ENCODE assay signal across 28 cellular contexts in genomic region chr22:17788528-17789378, GRCh38. TPM values are rescaled to one million over a fixed set of nuclear protein-coding genes. Genes with fewer than 3 reads are reported as not detected.
A peak's percentile ranks its signal among the peaks of the same experiment; 100 is the strongest.
DNase-seq lines count a peak whose midpoint lies in the region; ATAC-seq and TF ChIP-seq lines count a peak whose summit lies in the region.
"Had no signal": no experiment of that assay in that cellular context is flagged by ENCODE, and none has a peak within 500 bp of the region (broad histone marks: within the 10 kb centered on the region; RNA-seq: fewer than 3 reads in every experiment).

No MANE protein-coding gene starts in this region.

- TF ChIP-seq RAD21 in neural cell (conservative IDR thresholded peaks at IDR 0.05), result no peak

- dilution Hi-C loops in mammary epithelial cell (cut with HindIII; ENCODE audit: low sequenced_read_pairs), result no loop called here

- H3K27me3 ChIP-seq in AG04450 (ENCODE audit: control insufficient read depth, insufficient read depth, low read length) (no peaks in the 10 kb centered on the region), H7 (ENCODE audit: control insufficient read depth, insufficient read depth, low read length) (no peaks in the 10 kb centered on the region), neural cell (ENCODE audit: insufficient read depth, low read depth, low read length) (no peaks in the 10 kb centered on the region), mammary epithelial cell (ENCODE audit: insufficient read depth, low read length) (no peaks in the 10 kb centered on the region)
- H3K27me3 ChIP-seq: colonic mucosa, heart left ventricle, MG63, testis had no signal

- no peaks in the 10 kb centered on the region for H3K9me3 ChIP-seq in AG04450 (ENCODE audit: control insufficient read depth, insufficient read depth, low read length)
- H3K9me3 ChIP-seq in neural cell (ENCODE audit: low read length), result no peaks in the 10 kb centered on the region
- H3K9me3 ChIP-seq in mammary epithelial cell (replicated peaks; ENCODE audit: insufficient read depth, low read length), result no peaks in the 10 kb centered on the region
- H3K9me3 ChIP-seq: colonic mucosa, heart left ventricle, MG63, testis had no signal

- no peak for ATAC-seq in natural killer cell treated with Interleukin-12 subunit alpha and Interleukin-12 subunit beta and Interleukin-15 and Interleukin-18, amount 100 ng/mL, for 72 hours
- no peak for ATAC-seq in GM18861 (IDR thresholded peaks at IDR 0.05; ENCODE audit: unreplicated experiment)
- ATAC-seq: GM12878; heart left ventricle; sciatic nerve; stimulated activated effector memory CD8-positive, alpha-beta T cell treated with anti-CD3 and anti-CD28 coated beads, Interleukin-12 subunit alpha, Interleukin-12 subunit beta, amount 100 ng/mL, for 72 hours had no signal

- no peaks in the 10 kb centered on the region for H3F3A ChIP-seq in neural cell (ENCODE audit: insufficient read depth, low read length, poor library complexity, severe bottlenecking)

- in situ Hi-C loops in astrocyte of the spinal cord (cut with HindIII; ENCODE audit: low sequenced_read_pairs) (no loop called here), mammary epithelial cell (cut with MboI; ENCODE audit: low sequenced_read_pairs in 2 of 2) (no loop called here)

- CTCF ChIA-PET in AG04450 (lab: Charles Lee), result interaction anchor here (1.3 kb wide), 1 partner anchor 230 kb away, joined by 3 read pairs; no protein-coding TSS in a partner anchor
- CTCF ChIA-PET in mammary epithelial cell (lab: Charles Lee; ENCODE audit: low non-redundant PET), result no interaction called here

- no peaks in the 10 kb centered on the region for H3K9me3 Mint-ChIP-seq in natural killer cell treated with Interleukin-12 subunit alpha and Interleukin-12 subunit beta and Interleukin-15 and Interleukin-18, amount 100 ng/mL, for 72 hours
- H3K9me3 Mint-ChIP-seq: CD4-positive, CD25-positive, alpha-beta regulatory T cell; effector memory CD8-positive, alpha-beta T cell; neural crest cell; stimulated activated effector memory CD8-positive, alpha-beta T cell treated with anti-CD3 and anti-CD28 coated beads, Interleukin-12 subunit alpha, Interleukin-12 subunit beta, amount 100 ng/mL, for 72 hours; T-helper 1 cell treated with Interleukin-12 subunit alpha and Interleukin-12 subunit beta and Interleukin-4 antibody, amounts not matched to agents 30 μg/mL and 1 μg/mL, for 36 hours had no signal

- H3K36me3 ChIP-seq in H7 (replicated peaks; ENCODE audit: control insufficient read depth, insufficient read depth, low read length), result no peaks in the 10 kb centered on the region
- no peaks in the 10 kb centered on the region for H3K36me3 ChIP-seq in neural cell (ENCODE audit: insufficient read depth, low read length)
- no peaks in the 10 kb centered on the region for H3K36me3 ChIP-seq in mammary epithelial cell (ENCODE audit: insufficient read depth, low read length)
- H3K36me3 ChIP-seq: colonic mucosa had no signal

- 93% methylated on average over 27 of the region's 32 CpGs for WGBS in mammary epithelial cell (ENCODE audit: low coverage, missing lambda C conversion rate)

- intact Hi-C loops in mammary epithelial cell (cut with micrococcal nuclease), result loop anchor here (5.0 kb wide), 1 partner anchor 711 kb away; no protein-coding TSS in a partner anchor

- no peaks in the 10 kb centered on the region for H3K27me3 Mint-ChIP-seq in natural killer cell treated with Interleukin-12 subunit alpha and Interleukin-12 subunit beta and Interleukin-15 and Interleukin-18, amount 100 ng/mL, for 72 hours
- H3K27me3 Mint-ChIP-seq: CD4-positive, CD25-positive, alpha-beta regulatory T cell; effector memory CD8-positive, alpha-beta T cell had no signal

- H3K79me2 ChIP-seq in neural cell (replicated peaks; ENCODE audit: insufficient read depth, low read length) (no peaks in the 10 kb centered on the region), mammary epithelial cell (ENCODE audit: insufficient read depth, low read length) (no peaks in the 10 kb centered on the region)

- no peaks in the 10 kb centered on the region for H4K20me1 ChIP-seq in neural cell (ENCODE audit: insufficient read depth)
- no peaks in the 10 kb centered on the region for H4K20me1 ChIP-seq in mammary epithelial cell (ENCODE audit: insufficient read depth, low read length)

- H3K4me1 Mint-ChIP-seq in natural killer cell treated with Interleukin-12 subunit alpha and Interleukin-12 subunit beta and Interleukin-15 and Interleukin-18, amount 100 ng/mL, for 72 hours (ENCODE audit: low read depth in 2 of 2), result peaks cover 0 to 3% of the 10 kb centered on the region in 2 donors
- H3K4me1 Mint-ChIP-seq: CD4-positive, CD25-positive, alpha-beta regulatory T cell; stimulated activated effector memory CD8-positive, alpha-beta T cell treated with anti-CD3 and anti-CD28 coated beads, Interleukin-12 subunit alpha, Interleukin-12 subunit beta, amount 100 ng/mL, for 72 hours had no signal

- H3K9ac ChIP-seq in neural cell (ENCODE audit: low read length), result no peak overlapping the region
- no peak overlapping the region for H3K9ac ChIP-seq in mammary epithelial cell (ENCODE audit: insufficient read depth, low read length)

- H3K4me1 ChIP-seq in mammary epithelial cell (ENCODE audit: insufficient read depth, low read length), result peaks cover 16% of the 10 kb centered on the region
- H3K4me1 ChIP-seq: colonic mucosa, testis had no signal

- H3K9me2 ChIP-seq in neural cell (ENCODE audit: insufficient read depth, low read length), result no peaks in the 10 kb centered on the region

- no TSS peak for BruUV-seq in mammary epithelial cell (replicated peaks; lab: Mats Ljungman, UMichigan)

- H3K36me3 Mint-ChIP-seq in natural killer cell treated with Interleukin-12 subunit alpha and Interleukin-12 subunit beta and Interleukin-15 and Interleukin-18, amount 100 ng/mL, for 72 hours, result no peaks in the 10 kb centered on the region

- POLR2A ChIA-PET in AG04450 (lab: Yijun Ruan, JAX), result no interaction called here

- TF ChIP-seq CTCF in AG04450 (IDR thresholded peaks at IDR 0.05; ENCODE audit: low read depth, low read length), result 0 out of 2 replicates have a peak, but pooled peaks have one; percentile 2
- TF ChIP-seq CTCF in astrocyte of the spinal cord (IDR thresholded peaks at IDR 0.05; ENCODE audit: low read depth, low read length), result peak; percentile 26
- TF ChIP-seq CTCF in neural cell (IDR thresholded peaks at IDR 0.05; ENCODE audit: poor library complexity, severe bottlenecking), result peak; percentile 10
- no peak for TF ChIP-seq CTCF in mammary epithelial cell (conservative IDR thresholded peaks at IDR 0.05 in 1 of 2, IDR thresholded peaks at IDR 0.05 in 1 of 2; ENCODE audit: extremely low read depth in 1 of 2, insufficient read depth in 1 of 2, low read depth in 1 of 2, low read length in 2 of 2)

- H2AFZ ChIP-seq in neural cell (ENCODE audit: low read depth, low read length), result no peak overlapping the region
- H2AFZ ChIP-seq in mammary epithelial cell (ENCODE audit: low read depth, low read length), result no peak overlapping the region

- TF ChIP-seq EP300 in neural cell (conservative IDR thresholded peaks at IDR 0.05; ENCODE audit: poor library complexity, severe bottlenecking), result no peak

- H3K4me3 ChIP-seq in AG04450 (ENCODE audit: low read depth, low read length) (no peak overlapping the region), H7 (ENCODE audit: insufficient read depth, low read depth, low read length) (no peak overlapping the region), astrocyte of the spinal cord (ENCODE audit: low read depth, low read length) (no peak overlapping the region), neural cell (ENCODE audit: low read length) (no peak overlapping the region), mammary epithelial cell (replicated peaks in 1 of 3; ENCODE audit: insufficient read depth in 1 of 3, low read depth in 2 of 3, low read length in 3 of 3) (no peak overlapping the region)
- H3K4me3 ChIP-seq: colonic mucosa, GM12878, heart left ventricle, MG63, testis had no signal

- no peak overlapping the region for H3K27ac Mint-ChIP-seq in natural killer cell treated with Interleukin-12 subunit alpha and Interleukin-12 subunit beta and Interleukin-15 and Interleukin-18, amount 100 ng/mL, for 72 hours
- H3K27ac Mint-ChIP-seq: effector memory CD8-positive, alpha-beta T cell; stimulated activated effector memory CD8-positive, alpha-beta T cell treated with anti-CD3 and anti-CD28 coated beads, Interleukin-12 subunit alpha, Interleukin-12 subunit beta, amount 100 ng/mL, for 72 hours; T-helper 1 cell treated with Interleukin-12 subunit alpha and Interleukin-12 subunit beta and Interleukin-4 antibody, amounts not matched to agents 30 μg/mL and 1 μg/mL, for 36 hours had no signal

- H3K4me3 Mint-ChIP-seq in natural killer cell treated with Interleukin-12 subunit alpha and Interleukin-12 subunit beta and Interleukin-15 and Interleukin-18, amount 100 ng/mL, for 72 hours, result no peak overlapping the region
- H3K4me3 Mint-ChIP-seq: CD4-positive, CD25-positive, alpha-beta regulatory T cell; effector memory CD8-positive, alpha-beta T cell; neural crest cell; stimulated activated effector memory CD8-positive, alpha-beta T cell treated with anti-CD3 and anti-CD28 coated beads, Interleukin-12 subunit alpha, Interleukin-12 subunit beta, amount 100 ng/mL, for 72 hours; T-helper 1 cell treated with Interleukin-12 subunit alpha and Interleukin-12 subunit beta and Interleukin-4 antibody, amounts not matched to agents 30 μg/mL and 1 μg/mL, for 36 hours had no signal

- H3K27ac ChIP-seq in AG04450 (ENCODE audit: low read depth, low read length) (no peak overlapping the region), neural cell (ENCODE audit: low read length) (no peak overlapping the region), mammary epithelial cell (ENCODE audit: insufficient read depth, low read depth, low read length) (no peak overlapping the region)
- H3K27ac ChIP-seq: colonic mucosa, testis had no signal

- H3K4me2 ChIP-seq in neural cell (ENCODE audit: low read length), result no peak overlapping the region
- H3K4me2 ChIP-seq in mammary epithelial cell (ENCODE audit: insufficient read depth, low read depth, low read length), result no peak overlapping the region

- DNase-seq in AG04450 (ENCODE audit: low read depth, low spot score) (no peak), H7 (peak; percentile 79), astrocyte of the spinal cord (ENCODE audit: low read depth, low spot score) (no peak), mammary epithelial cell (no peak)
- DNase-seq in natural killer cell treated with Interleukin-12 subunit alpha and Interleukin-12 subunit beta and Interleukin-15 and Interleukin-18, amount 100 ng/mL, for 72 hours (ENCODE audit: low spot score), result no peak
- no peak for DNase-seq in stimulated activated naive CD4-positive, alpha-beta T cell (lab: John Stamatoyannopoulos, UW)
- DNase-seq: activated CD4-positive, alpha-beta T cell treated with anti-CD3 and anti-CD28 coated beads for 4 hours; activated gamma-delta T cell; activated T-cell treated with anti-CD3 and anti-CD28 coated beads, Interleukin-2, amount 50 U/mL, for 1 hour; CD4-positive, CD25-positive, alpha-beta regulatory T cell; colonic mucosa; effector memory CD8-positive, alpha-beta T cell; heart left ventricle; kidney glomerular epithelial cell; MG63; NCI-H1417; NCI-H2029 treated with DMSO at 0.1 percent for 48 hours; NCI-H2227 treated with DMSO at 0.1 percent for 48 hours; NCI-H526 treated with DMSO at 0.1 percent for 48 hours; stimulated activated CD4-positive, alpha-beta T cell treated with anti-CD3 and anti-CD28 coated beads, Interleukin-4, amount 100 ng/mL, for 24 hours; testis had no signal

RNA-seq across cellular contexts. Expression of gene BID, which starts 14.5 kb away (rescaled TPM):
- polyA plus RNA-seq in AG04450 (2011; rRNA removed) (65.3 and 88.5 TPM in 2 replicates), neural cell (88.6 and 92.4 TPM in 2 replicates), mammary epithelial cell (74.2 TPM)
- 40.2 and 48.6 TPM in 2 replicates for polyA minus RNA-seq in AG04450 (2011; rRNA and poly(A)+ RNA removed)
- total RNA-seq in H7 (2014; rRNA removed; shearing (Covaris generic)), result 36.2 and 52.6 TPM in 2 replicates
- polyA minus RNA-seq in neural cell (20.7 and 24.3 TPM in 2 replicates), mammary epithelial cell (30.1 TPM)
- total RNA-seq in natural killer cell treated with Interleukin-12 subunit alpha and Interleukin-12 subunit beta and Interleukin-15 and Interleukin-18, amount 100 ng/mL, for 72 hours, result 10 to 100 TPM; 32.0 to 59.3 TPM
- 10 to 100 TPM; 12.3 to 25.4 TPM for total RNA-seq in mammary epithelial cell

Comparison
In these comparisons a context has a peak if more than half of its experiments do, and no peak if none do; other contexts are left out.
1. CTCF ChIP-seq: peak in AG04450 (single experiment), astrocyte of the spinal cord (single experiment) and neural cell (single experiment); none in mammary epithelial cell (0 of 2).